ENCODE assay signal across 1 cellular context in the genomic region with DNA sequence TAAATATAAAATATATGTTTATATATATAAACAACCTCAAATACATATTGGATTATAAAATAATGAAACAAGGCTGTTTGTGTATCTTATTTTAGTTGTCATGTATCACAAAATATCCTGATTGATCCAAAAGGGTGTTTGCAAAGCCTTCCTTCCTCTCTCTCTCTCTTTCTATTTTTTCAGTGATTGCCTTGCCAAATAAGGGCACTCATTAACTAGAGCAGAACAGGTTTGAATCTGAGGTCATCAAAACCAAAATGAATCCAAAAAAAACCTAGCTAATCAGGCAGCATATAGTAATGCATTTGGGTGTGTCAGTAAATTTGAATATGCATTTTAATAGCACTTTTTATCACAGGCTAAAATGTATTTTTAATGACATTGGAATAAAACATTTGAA.
TF ChIP-seq lines count a peak whose summit lies in the region.

No MANE protein-coding gene starts in this region.

TF ChIP-seq in WTC11, 78 proteins besides CTCF, POLR2A, EP300 and RAD21 (continued from another document):
- TF ChIP-seq, protein P1, sequence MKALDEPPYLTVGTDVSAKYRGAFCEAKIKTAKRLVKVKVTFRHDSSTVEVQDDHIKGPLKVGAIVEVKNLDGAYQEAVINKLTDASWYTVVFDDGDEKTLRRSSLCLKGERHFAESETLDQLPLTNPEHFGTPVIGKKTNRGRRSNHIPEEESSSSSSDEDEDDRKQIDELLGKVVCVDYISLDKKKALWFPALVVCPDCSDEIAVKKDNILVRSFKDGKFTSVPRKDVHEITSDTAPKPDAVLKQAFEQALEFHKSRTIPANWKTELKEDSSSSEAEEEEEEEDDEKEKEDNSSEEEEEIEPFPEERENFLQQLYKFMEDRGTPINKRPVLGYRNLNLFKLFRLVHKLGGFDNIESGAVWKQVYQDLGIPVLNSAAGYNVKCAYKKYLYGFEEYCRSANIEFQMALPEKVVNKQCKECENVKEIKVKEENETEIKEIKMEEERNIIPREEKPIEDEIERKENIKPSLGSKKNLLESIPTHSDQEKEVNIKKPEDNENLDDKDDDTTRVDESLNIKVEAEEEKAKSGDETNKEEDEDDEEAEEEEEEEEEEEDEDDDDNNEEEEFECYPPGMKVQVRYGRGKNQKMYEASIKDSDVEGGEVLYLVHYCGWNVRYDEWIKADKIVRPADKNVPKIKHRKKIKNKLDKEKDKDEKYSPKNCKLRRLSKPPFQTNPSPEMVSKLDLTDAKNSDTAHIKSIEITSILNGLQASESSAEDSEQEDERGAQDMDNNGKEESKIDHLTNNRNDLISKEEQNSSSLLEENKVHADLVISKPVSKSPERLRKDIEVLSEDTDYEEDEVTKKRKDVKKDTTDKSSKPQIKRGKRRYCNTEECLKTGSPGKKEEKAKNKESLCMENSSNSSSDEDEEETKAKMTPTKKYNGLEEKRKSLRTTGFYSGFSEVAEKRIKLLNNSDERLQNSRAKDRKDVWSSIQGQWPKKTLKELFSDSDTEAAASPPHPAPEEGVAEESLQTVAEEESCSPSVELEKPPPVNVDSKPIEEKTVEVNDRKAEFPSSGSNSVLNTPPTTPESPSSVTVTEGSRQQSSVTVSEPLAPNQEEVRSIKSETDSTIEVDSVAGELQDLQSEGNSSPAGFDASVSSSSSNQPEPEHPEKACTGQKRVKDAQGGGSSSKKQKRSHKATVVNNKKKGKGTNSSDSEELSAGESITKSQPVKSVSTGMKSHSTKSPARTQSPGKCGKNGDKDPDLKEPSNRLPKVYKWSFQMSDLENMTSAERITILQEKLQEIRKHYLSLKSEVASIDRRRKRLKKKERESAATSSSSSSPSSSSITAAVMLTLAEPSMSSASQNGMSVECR (CRISPR knock-in tag; IDR thresholded peaks at IDR 0.05; ENCODE audit: borderline replicate concordance) = no peak
- TF ChIP-seq SOX15 (CRISPR knock-in tag; IDR thresholded peaks at IDR 0.05) (no peak), ZBTB21 (CRISPR knock-in tag; IDR thresholded peaks at IDR 0.05; ENCODE audit: borderline replicate concordance) (no peak), GABPB1 (CRISPR knock-in tag; IDR thresholded peaks at IDR 0.05) (no peak), MYBL2 (CRISPR knock-in tag; IDR thresholded peaks at IDR 0.05) (no peak), NR1H2 (CRISPR knock-in tag; IDR thresholded peaks at IDR 0.05) (no peak), CBFB (CRISPR knock-in tag; IDR thresholded peaks at IDR 0.05; ENCODE audit: low read depth) (no peak)
- TF ChIP-seq, protein P2, sequence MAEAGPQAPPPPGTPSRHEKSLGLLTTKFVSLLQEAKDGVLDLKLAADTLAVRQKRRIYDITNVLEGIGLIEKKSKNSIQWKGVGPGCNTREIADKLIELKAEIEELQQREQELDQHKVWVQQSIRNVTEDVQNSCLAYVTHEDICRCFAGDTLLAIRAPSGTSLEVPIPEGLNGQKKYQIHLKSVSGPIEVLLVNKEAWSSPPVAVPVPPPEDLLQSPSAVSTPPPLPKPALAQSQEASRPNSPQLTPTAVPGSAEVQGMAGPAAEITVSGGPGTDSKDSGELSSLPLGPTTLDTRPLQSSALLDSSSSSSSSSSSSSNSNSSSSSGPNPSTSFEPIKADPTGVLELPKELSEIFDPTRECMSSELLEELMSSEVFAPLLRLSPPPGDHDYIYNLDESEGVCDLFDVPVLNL (CRISPR knock-in tag; IDR thresholded peaks at IDR 0.05; ENCODE audit: borderline replicate concordance, low read depth) = no peak
- TF ChIP-seq, protein P3, sequence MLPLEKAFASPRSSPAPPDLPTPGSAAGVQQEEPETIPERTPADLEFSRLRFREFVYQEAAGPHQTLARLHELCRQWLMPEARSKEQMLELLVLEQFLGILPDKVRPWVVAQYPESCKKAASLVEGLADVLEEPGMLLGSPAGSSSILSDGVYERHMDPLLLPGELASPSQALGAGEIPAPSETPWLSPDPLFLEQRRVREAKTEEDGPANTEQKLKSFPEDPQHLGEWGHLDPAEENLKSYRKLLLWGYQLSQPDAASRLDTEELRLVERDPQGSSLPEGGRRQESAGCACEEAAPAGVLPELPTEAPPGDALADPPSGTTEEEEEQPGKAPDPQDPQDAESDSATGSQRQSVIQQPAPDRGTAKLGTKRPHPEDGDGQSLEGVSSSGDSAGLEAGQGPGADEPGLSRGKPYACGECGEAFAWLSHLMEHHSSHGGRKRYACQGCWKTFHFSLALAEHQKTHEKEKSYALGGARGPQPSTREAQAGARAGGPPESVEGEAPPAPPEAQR (CRISPR knock-in tag; IDR thresholded peaks at IDR 0.05) = no peak
- TF ChIP-seq, protein P4, sequence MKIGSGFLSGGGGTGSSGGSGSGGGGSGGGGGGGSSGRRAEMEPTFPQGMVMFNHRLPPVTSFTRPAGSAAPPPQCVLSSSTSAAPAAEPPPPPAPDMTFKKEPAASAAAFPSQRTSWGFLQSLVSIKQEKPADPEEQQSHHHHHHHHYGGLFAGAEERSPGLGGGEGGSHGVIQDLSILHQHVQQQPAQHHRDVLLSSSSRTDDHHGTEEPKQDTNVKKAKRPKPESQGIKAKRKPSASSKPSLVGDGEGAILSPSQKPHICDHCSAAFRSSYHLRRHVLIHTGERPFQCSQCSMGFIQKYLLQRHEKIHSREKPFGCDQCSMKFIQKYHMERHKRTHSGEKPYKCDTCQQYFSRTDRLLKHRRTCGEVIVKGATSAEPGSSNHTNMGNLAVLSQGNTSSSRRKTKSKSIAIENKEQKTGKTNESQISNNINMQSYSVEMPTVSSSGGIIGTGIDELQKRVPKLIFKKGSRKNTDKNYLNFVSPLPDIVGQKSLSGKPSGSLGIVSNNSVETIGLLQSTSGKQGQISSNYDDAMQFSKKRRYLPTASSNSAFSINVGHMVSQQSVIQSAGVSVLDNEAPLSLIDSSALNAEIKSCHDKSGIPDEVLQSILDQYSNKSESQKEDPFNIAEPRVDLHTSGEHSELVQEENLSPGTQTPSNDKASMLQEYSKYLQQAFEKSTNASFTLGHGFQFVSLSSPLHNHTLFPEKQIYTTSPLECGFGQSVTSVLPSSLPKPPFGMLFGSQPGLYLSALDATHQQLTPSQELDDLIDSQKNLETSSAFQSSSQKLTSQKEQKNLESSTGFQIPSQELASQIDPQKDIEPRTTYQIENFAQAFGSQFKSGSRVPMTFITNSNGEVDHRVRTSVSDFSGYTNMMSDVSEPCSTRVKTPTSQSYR (CRISPR knock-in tag; IDR thresholded peaks at IDR 0.05) = no peak
- TF ChIP-seq, protein P5, sequence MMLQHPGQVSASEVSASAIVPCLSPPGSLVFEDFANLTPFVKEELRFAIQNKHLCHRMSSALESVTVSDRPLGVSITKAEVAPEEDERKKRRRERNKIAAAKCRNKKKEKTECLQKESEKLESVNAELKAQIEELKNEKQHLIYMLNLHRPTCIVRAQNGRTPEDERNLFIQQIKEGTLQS (CRISPR knock-in tag; conservative IDR thresholded peaks at IDR 0.05) = no peak
